In the genomic region with DNA sequence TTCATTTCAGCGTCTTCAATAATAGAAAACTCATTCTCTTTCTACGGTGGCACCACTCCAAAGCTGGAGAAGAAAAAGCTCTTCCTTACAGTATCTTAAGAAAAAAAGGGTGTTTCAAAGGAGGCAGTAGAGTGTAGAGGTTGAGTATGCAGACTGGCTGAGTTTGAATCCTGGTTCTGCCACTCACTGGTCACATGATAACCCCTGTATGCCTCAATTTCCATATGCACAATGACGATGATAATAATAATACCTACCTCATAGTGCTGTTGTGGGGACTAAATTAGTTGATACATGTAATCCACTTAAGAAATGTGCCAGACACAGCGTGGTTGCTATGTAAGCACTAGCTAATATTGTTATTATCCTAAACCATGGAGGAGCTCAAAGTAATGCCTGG, we compare ENCODE assay signal across 9 cellular contexts. TPM values are rescaled to one million over a fixed set of nuclear protein-coding genes. Genes with fewer than 3 reads are reported as not detected.
DNase-seq lines count a peak whose midpoint lies in the region; ATAC-seq and TF ChIP-seq lines count a peak whose summit lies in the region.
"Had no signal": no experiment of that assay in that cellular context is flagged by ENCODE, and none has a peak within 500 bp of the region (broad histone marks: within the 10 kb centered on the region; RNA-seq: fewer than 3 reads in every experiment).

No MANE protein-coding gene starts in this region.

- H3K4me3 Mint-ChIP-seq in activated naive CD8-positive, alpha-beta T cell treated with anti-CD3 and anti-CD28 coated beads, Interleukin-2, amount 10 ng/mL, durations not matched to agents 7 days and 5 days, result peak overlapping the region; percentile 88

- no peak overlapping the region for H3K18ac ChIP-seq in mesendoderm (ENCODE audit: low read length)

- H3K9me3 Mint-ChIP-seq in activated naive CD8-positive, alpha-beta T cell treated with anti-CD3 and anti-CD28 coated beads, Interleukin-2, amount 10 ng/mL, durations not matched to agents 7 days and 5 days, result no peaks in the 10 kb centered on the region

- peak overlapping the region; percentile 19 for H3K9ac ChIP-seq in mesendoderm (ENCODE audit: low read length)

- intact Hi-C loops in Right ventricle myocardium inferior (cut with DNase I), result loop anchor here (5.0 kb wide), 1 partner anchor 34 kb away; no protein-coding TSS in a partner anchor

- H3K36me3 ChIP-seq in cardiac muscle cell (no peaks in the 10 kb centered on the region), mesendoderm (ENCODE audit: control insufficient read depth, insufficient read depth, low read length) (no peaks in the 10 kb centered on the region), upper lobe of left lung (no peaks in the 10 kb centered on the region)

- H3K4me3 ChIP-seq in cardiac muscle cell (peak overlapping the region; percentile 96), mesendoderm (ENCODE audit: low read length) (no peak overlapping the region), upper lobe of left lung (peak overlapping the region in 1 of 4 donors; percentile 96)

- H3K23ac ChIP-seq in mesendoderm (ENCODE audit: low read length), result no peak overlapping the region

- no peak for TF ChIP-seq POLR2A in upper lobe of left lung (IDR thresholded peaks at IDR 0.05)

- H4K5ac ChIP-seq in mesendoderm (ENCODE audit: low read length), result no peak overlapping the region

- peak overlapping the region; percentile 96 for H3K27ac Mint-ChIP-seq in activated naive CD8-positive, alpha-beta T cell treated with anti-CD3 and anti-CD28 coated beads, Interleukin-2, amount 10 ng/mL, durations not matched to agents 7 days and 5 days

- H4K8ac ChIP-seq in mesendoderm (ENCODE audit: low read depth, low read length), result no peak overlapping the region

- H3K27me3 Mint-ChIP-seq in activated naive CD8-positive, alpha-beta T cell treated with anti-CD3 and anti-CD28 coated beads, Interleukin-2, amount 10 ng/mL, durations not matched to agents 7 days and 5 days, result no peaks in the 10 kb centered on the region

- peaks cover 9% of the 10 kb centered on the region for H3K36me3 Mint-ChIP-seq in activated naive CD8-positive, alpha-beta T cell treated with anti-CD3 and anti-CD28 coated beads, Interleukin-2, amount 10 ng/mL, durations not matched to agents 7 days and 5 days

- H3K4me1 ChIP-seq in cardiac muscle cell (ENCODE audit: low read depth) (peaks cover 33% of the 10 kb centered on the region), mesendoderm (ENCODE audit: control insufficient read depth, low read depth, low read length) (peaks cover 18% of the 10 kb centered on the region), upper lobe of left lung (peaks cover 31 to 60% (median 37%) of the 10 kb centered on the region in 4 donors)

- no peak overlapping the region for H2BK5ac ChIP-seq in mesendoderm (ENCODE audit: low read length)

- peak overlapping the region; percentile 50 for H3K56ac ChIP-seq in mesendoderm (ENCODE audit: low read length)

- H3K79me2 ChIP-seq in mesendoderm (ENCODE audit: control insufficient read depth, insufficient read depth, low read length), result peaks cover 83% of the 10 kb centered on the region

- H3K27ac ChIP-seq in cardiac muscle cell, result no peak overlapping the region
- H3K27ac ChIP-seq in mesendoderm (ENCODE audit: low read depth, low read length), result no peak overlapping the region
- peak overlapping the region in 3 of 4 donors; percentile 100 for H3K27ac ChIP-seq in upper lobe of left lung

- no peak overlapping the region for H2AK5ac ChIP-seq in mesendoderm (ENCODE audit: low read length)

- POLR2A ChIA-PET in activated naive CD8-positive, alpha-beta T cell treated with anti-CD3 and anti-CD28 coated beads, Interleukin-2, amount 10 ng/mL, durations not matched to agents 7 days and 5 days (lab: Charles Lee), result interaction anchor here (0.8 to 9.3 kb wide), 4 partner anchors 12 to 32 kb away, joined by 3 to 95 read pairs (median 10); no protein-coding TSS in a partner anchor

- no peaks in the 10 kb centered on the region for H3K27me3 ChIP-seq in cardiac muscle cell
- no peaks in the 10 kb centered on the region for H3K27me3 ChIP-seq in mesendoderm (ENCODE audit: insufficient read depth, low read length, poor library complexity)
- H3K27me3 ChIP-seq in upper lobe of left lung, result no peaks in the 10 kb centered on the region

- peaks cover 36% of the 10 kb centered on the region for H3K4me1 Mint-ChIP-seq in activated naive CD8-positive, alpha-beta T cell treated with anti-CD3 and anti-CD28 coated beads, Interleukin-2, amount 10 ng/mL, durations not matched to agents 7 days and 5 days

- no CpG with 5 or more reads among the region's 4 CpGs for WGBS in mesendoderm (ENCODE audit: extremely low coverage, insufficient coverage, low lambda C conversion rate)
- WGBS in upper lobe of left lung, 2 donors, result 60 to 64% methylated on average over 4 of the region's 4 CpGs

- H3K4ac ChIP-seq in mesendoderm (ENCODE audit: low read depth, low read length), result no peak overlapping the region

- DNase-seq in cardiac muscle cell (ENCODE audit: low read depth in 1 of 2, low spot score in 1 of 2) (no peak), Right ventricle myocardium inferior (ENCODE audit: missing footprints) (no peak), mesendoderm (no peak), upper lobe of left lung (no peak), DMS153 (lab: John Stamatoyannopoulos, UW) (no peak), COLO668 (lab: John Stamatoyannopoulos, UW; ENCODE audit: unreplicated experiment) (no peak)
- DNase-seq in activated naive CD8-positive, alpha-beta T cell treated with anti-CD3 and anti-CD28 coated beads, Interleukin-2, amount 10 ng/mL, durations not matched to agents 7 days and 5 days, result no peak
- no peak for DNase-seq in stimulated activated naive CD4-positive, alpha-beta T cell treated with Interleukin-2 at 50 U/mL for 16 hours (lab: John Stamatoyannopoulos, UW)
- DNase-seq: islet precursor cell had no signal

- H3K4me2 ChIP-seq in mesendoderm (ENCODE audit: low read length), result peak overlapping the region; percentile 15

- TF ChIP-seq CTCF in cardiac muscle cell (IDR thresholded peaks at IDR 0.05; ENCODE audit: low read depth, low read length) (no peak), upper lobe of left lung (IDR thresholded peaks at IDR 0.05) (no peak)

- ATAC-seq in Right ventricle myocardium inferior, result no peak
- ATAC-seq in activated naive CD8-positive, alpha-beta T cell treated with anti-CD3 and anti-CD28 coated beads, Interleukin-2, amount 10 ng/mL, durations not matched to agents 7 days and 5 days (ENCODE audit: low read depth), result no peak
- ATAC-seq in upper lobe of left lung (ENCODE audit: low FRiP score in 2 of 2), result no peak

- H2BK120ac ChIP-seq in mesendoderm (ENCODE audit: low read depth, low read length), result no peak overlapping the region

- no peak for TF ChIP-seq EP300 in upper lobe of left lung (IDR thresholded peaks at IDR 0.05)

- H3K9me3 ChIP-seq in cardiac muscle cell (ENCODE audit: low read depth), result no peaks in the 10 kb centered on the region
- H3K9me3 ChIP-seq in upper lobe of left lung, result no peaks in the 10 kb centered on the region

- H2BK15ac ChIP-seq in mesendoderm (replicated peaks; ENCODE audit: low read depth), result no peak overlapping the region

- H3K79me1 ChIP-seq in mesendoderm (ENCODE audit: low read length), result peaks cover 24% of the 10 kb centered on the region

RNA-seq across cellular contexts. Expression of a gene that starts 4.5 kb away (rescaled TPM):
- total RNA-seq in cardiac muscle cell (140 and 144 TPM in 2 replicates), Right ventricle myocardium inferior (134 TPM), upper lobe of left lung (100 to 1,000 TPM in 2 of 6 donors, 10 to 100 TPM in 4; 62.9 to 110 (median 81.5) TPM)
- 278 and 318 TPM in 2 replicates for polyA plus RNA-seq in cardiac muscle cell
- total RNA-seq in activated naive CD8-positive, alpha-beta T cell treated with anti-CD3 and anti-CD28 coated beads, Interleukin-2, amount 10 ng/mL, durations not matched to agents 7 days and 5 days, result 100 to 1,000 TPM; 174 to 177 TPM
- polyA plus RNA-seq in mesendoderm (2013, experiment 1 of 2), result 442 TPM
- polyA plus RNA-seq in mesendoderm (2013, experiment 2 of 2), result 440 TPM

Comparison
In these comparisons a context has a peak if more than half of its experiments do, and no peak if none do; other contexts are left out.
1. H3K27ac ChIP-seq: peak in upper lobe of left lung (3 of 4); none in cardiac muscle cell (single experiment) and mesendoderm (single experiment).